ENCODE assay signal across 8 cellular contexts in genomic region chr11:35661539-35661938, GRCh38. TPM values are rescaled to one million over a fixed set of nuclear protein-coding genes. Genes with fewer than 3 reads are reported as not detected.
DNase-seq lines count a peak whose midpoint lies in the region; ATAC-seq and TF ChIP-seq lines count a peak whose summit lies in the region.

No MANE protein-coding gene starts in this region.

- TF ChIP-seq CTCF in CD14-positive monocyte (IDR thresholded peaks at IDR 0.05) (no peak), osteoblast (IDR thresholded peaks at IDR 0.05; ENCODE audit: extremely low read depth, low read depth, low read length) (no peak)

- peaks cover 38% of the 10 kb centered on the region for H3K79me2 ChIP-seq in osteoblast (ENCODE audit: insufficient read depth, low read length)

- peak overlapping the region; percentile 83 for H3K4me3 ChIP-seq in endocrine pancreas (ENCODE audit: control insufficient read depth, insufficient read depth, low read length)
- peak overlapping the region; percentile 80 for H3K4me3 ChIP-seq in osteoblast (ENCODE audit: insufficient read depth, low read length)

- DNase-seq in CD14-positive monocyte (ENCODE audit: low spot score) (no peak), NCI-H69 (lab: John Stamatoyannopoulos, UW) (peak; percentile 49), osteoblast (ENCODE audit: insufficient read length, low spot score, missing footprints) (peak; percentile 68), GOT3 (lab: John Stamatoyannopoulos, UW) (no peak), NCI-H1105 (lab: John Stamatoyannopoulos, UW) (no peak)

- H3K36me3 Mint-ChIP-seq in CD14-positive monocyte: peaks cover 22 to 25% of the 10 kb centered on the region in 2 donors

- H3K27ac ChIP-seq in osteoblast (ENCODE audit: low read depth, low read length): no peak overlapping the region

- H4K20me1 ChIP-seq in osteoblast (ENCODE audit: insufficient read depth, low read length): no peaks in the 10 kb centered on the region

- intact Hi-C loops in CD14-positive monocyte (cut with micrococcal nuclease): loop anchor here in 1 of 2 donors (5.0 kb wide), 1 partner anchor 486 kb away; no protein-coding TSS in a partner anchor

- H3K9me3 ChIP-seq in endocrine pancreas (ENCODE audit: control insufficient read depth, low read length) (peaks cover 4% of the 10 kb centered on the region), osteoblast (ENCODE audit: low read depth, low read length) (peaks cover 5% of the 10 kb centered on the region)

- peaks cover 19 to 38% (median 36%) of the 10 kb centered on the region in 7 donors for H3K9me3 Mint-ChIP-seq in CD14-positive monocyte

- ATAC-seq in HG03342 (IDR thresholded peaks at IDR 0.05; ENCODE audit: unreplicated experiment): no peak
- no peak for ATAC-seq in HG02970 (IDR thresholded peaks at IDR 0.05; ENCODE audit: low FRiP score, unreplicated experiment)

- H3K4me3 Mint-ChIP-seq in CD14-positive monocyte: peak overlapping the region; percentile 91 to 98

- H3K27me3 ChIP-seq in endocrine pancreas (ENCODE audit: control insufficient read depth, insufficient read depth, low read length) (no peaks in the 10 kb centered on the region), osteoblast (ENCODE audit: insufficient read depth, low read length) (no peaks in the 10 kb centered on the region)

- H3K4me1 ChIP-seq in endocrine pancreas (ENCODE audit: control insufficient read depth, insufficient read depth, low read length) (no peaks in the 10 kb centered on the region), osteoblast (ENCODE audit: insufficient read depth, low read length) (peaks cover 16% of the 10 kb centered on the region)

- H2AFZ ChIP-seq in osteoblast (ENCODE audit: low read length): peak overlapping the region; percentile 97

- H3K36me3 ChIP-seq in endocrine pancreas (ENCODE audit: control insufficient read depth, insufficient read depth, low read length) (no peaks in the 10 kb centered on the region), osteoblast (ENCODE audit: insufficient read depth, low read length) (no peaks in the 10 kb centered on the region)

- peak overlapping the region; percentile 93 for H3K4me2 ChIP-seq in osteoblast (ENCODE audit: insufficient read depth, low read length)

- H3K9ac ChIP-seq in endocrine pancreas (ENCODE audit: control insufficient read depth, insufficient read depth, low read length): peak overlapping the region; percentile 75

- H3K27me3 Mint-ChIP-seq in CD14-positive monocyte (ENCODE audit: low read depth in 3 of 3): peaks cover 15 to 43% (median 36%) of the 10 kb centered on the region in 3 donors

- peaks cover 30% of the 10 kb centered on the region for H3K4me1 Mint-ChIP-seq in CD14-positive monocyte

- peak overlapping the region in 1 of 7 donors; percentile 0 for H3K27ac Mint-ChIP-seq in CD14-positive monocyte

RNA-seq across cellular contexts. Expression of gene TRIM44, which starts 1.0 kb away (rescaled TPM):
- polyA plus RNA-seq in CD14-positive monocyte: 10 to 100 TPM; 25.3 to 47.1 TPM
- 23.9 and 40.5 TPM in 2 replicates for total RNA-seq in osteoblast

RNA-seq across cellular contexts. Expression of gene FJX1, which starts 43.3 kb away (rescaled TPM):
- not detected for polyA plus RNA-seq in CD14-positive monocyte
- total RNA-seq in osteoblast: 10.3 and 13.8 TPM in 2 replicates

Comparison
In these comparisons a context has a peak if more than half of its experiments do, and no peak if none do; other contexts are left out.
1. DNase-seq: peak in NCI-H69 (single experiment) and osteoblast (single experiment); none in CD14-positive monocyte (single experiment), GOT3 (single experiment) and NCI-H1105 (single experiment).